In the genomic region with DNA sequence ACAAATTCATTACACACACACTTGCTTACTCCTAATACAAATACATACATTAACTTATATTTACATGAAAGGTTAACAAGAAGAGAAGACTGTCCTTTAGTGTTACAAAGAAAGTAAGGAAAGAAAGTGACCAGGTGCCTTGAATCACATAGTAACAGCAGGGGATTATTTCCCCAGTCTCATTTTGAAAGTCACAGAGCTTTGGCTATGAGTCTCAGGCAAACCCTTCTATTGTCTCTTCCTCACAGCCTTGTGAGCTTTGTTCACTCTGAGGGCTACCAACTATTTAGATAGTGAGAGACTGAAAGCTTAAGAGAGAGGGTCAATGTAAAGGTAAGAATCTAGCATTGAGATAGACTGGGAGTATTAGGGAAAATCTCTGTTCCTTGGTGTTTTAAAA, we compare ENCODE assay signal across 21 cellular contexts.
A peak's percentile ranks its signal among the peaks of the same experiment; 100 is the strongest.
DNase-seq lines count a peak whose midpoint lies in the region; ATAC-seq and TF ChIP-seq lines count a peak whose summit lies in the region.
"Had no signal": no experiment of that assay in that cellular context is flagged by ENCODE, and none has a peak within 500 bp of the region (broad histone marks: within the 10 kb centered on the region; RNA-seq: fewer than 3 reads in every experiment).

No MANE protein-coding gene starts in this region.

- H3K27me3 Mint-ChIP-seq in CD8-positive, alpha-beta memory T cell = no peaks in the 10 kb centered on the region
- H3K27me3 Mint-ChIP-seq: CD4-positive, alpha-beta T cell had no signal

- H3K27ac Mint-ChIP-seq in CD8-positive, alpha-beta memory T cell = no peak overlapping the region
- H3K27ac Mint-ChIP-seq: CD4-positive, alpha-beta T cell had no signal

- no peaks in the 10 kb centered on the region for H3K9me3 Mint-ChIP-seq in CD8-positive, alpha-beta memory T cell
- H3K9me3 Mint-ChIP-seq: CD4-positive, alpha-beta T cell had no signal

- H3K9me3 ChIP-seq in NT2/D1 (ENCODE audit: insufficient read depth, low read length) = no peaks in the 10 kb centered on the region
- no peaks in the 10 kb centered on the region for H3K9me3 ChIP-seq in lower lobe of right lung
- H3K9me3 ChIP-seq in CD8-positive, alpha-beta memory T cell (ENCODE audit: low read length) = no peaks in the 10 kb centered on the region
- H3K9me3 ChIP-seq: BE2C, SJCRH30 had no signal

- peak; percentile 13 for DNase-seq in NT2/D1 (ENCODE audit: low read depth, low spot score)
- DNase-seq in iPS-NIHi11 (ENCODE audit: low spot score) = peak; percentile 29
- DNase-seq in DMS 273 (lab: John Stamatoyannopoulos, UW; ENCODE audit: unreplicated experiment) = no peak
- no peak for DNase-seq in lower lobe of right lung
- no peak for DNase-seq in CD8-positive, alpha-beta memory T cell
- DNase-seq in NCI-H1048 (lab: John Stamatoyannopoulos, UW) = no peak
- DNase-seq: 8988T; BE2C; Calu3; CD4-positive, alpha-beta T cell; NCI-H1105; NCI-H187; NCI-H226; NCI-H526 treated with DMSO at 0.1 percent for 48 hours; PC-3; SJCRH30; SW 1271 had no signal

- H3K36me3 ChIP-seq in NT2/D1 (ENCODE audit: insufficient read depth, insufficient read length, low read length) = no peaks in the 10 kb centered on the region
- no peaks in the 10 kb centered on the region for H3K36me3 ChIP-seq in lower lobe of right lung
- no peaks in the 10 kb centered on the region for H3K36me3 ChIP-seq in CD8-positive, alpha-beta memory T cell (ENCODE audit: insufficient read depth, low read length)
- H3K36me3 ChIP-seq: BE2C, SJCRH30 had no signal

- H3K4me1 ChIP-seq in NT2/D1 (ENCODE audit: insufficient read depth, insufficient read length) (no peaks in the 10 kb centered on the region), lower lobe of right lung (no peaks in the 10 kb centered on the region)
- no peaks in the 10 kb centered on the region for H3K4me1 ChIP-seq in CD8-positive, alpha-beta memory T cell (ENCODE audit: insufficient read depth, low read length)
- H3K4me1 ChIP-seq: SJCRH30 had no signal

- H3K9ac ChIP-seq in NT2/D1 (ENCODE audit: insufficient read length, low read depth) = no peak overlapping the region
- H3K9ac ChIP-seq: KMS-11 had no signal

- POLR2A ChIA-PET in CD8-positive, alpha-beta memory T cell (lab: Charles Lee) = no interaction called here

- no peak for TF ChIP-seq CTCF in lower lobe of right lung (IDR thresholded peaks at IDR 0.05)

- CTCF ChIA-PET in CD8-positive, alpha-beta memory T cell (lab: Charles Lee) = no interaction called here

- H3K27ac ChIP-seq in lower lobe of right lung = no peak overlapping the region
- no peak overlapping the region for H3K27ac ChIP-seq in CD8-positive, alpha-beta memory T cell (ENCODE audit: low read depth, low read length)
- H3K27ac ChIP-seq: KMS-11, RWPE1, SJCRH30 had no signal

- peaks cover 4 to 23% (median 7%) of the 10 kb centered on the region in 3 donors for H3K36me3 Mint-ChIP-seq in CD8-positive, alpha-beta memory T cell

- no peak overlapping the region for H3K4me3 ChIP-seq in NT2/D1 (ENCODE audit: insufficient read length, low read depth)
- no peak overlapping the region for H3K4me3 ChIP-seq in lower lobe of right lung
- H3K4me3 ChIP-seq in CD8-positive, alpha-beta memory T cell (ENCODE audit: low read length) = no peak overlapping the region
- H3K4me3 ChIP-seq: SJCRH30 had no signal

- intact Hi-C loops in lower lobe of right lung (cut with DNase I) = no loop called here

- H3K4me1 Mint-ChIP-seq in CD8-positive, alpha-beta memory T cell = no peaks in the 10 kb centered on the region

- H3K4me3 Mint-ChIP-seq in CD8-positive, alpha-beta memory T cell = no peak overlapping the region
- H3K4me3 Mint-ChIP-seq: CD4-positive, alpha-beta T cell had no signal

- ATAC-seq in GM18508 (IDR thresholded peaks at IDR 0.05; ENCODE audit: insufficient read depth, unreplicated experiment) = peak; percentile 65
- ATAC-seq in HG02759 (IDR thresholded peaks at IDR 0.05; ENCODE audit: unreplicated experiment) = peak; percentile 75
- no peak for ATAC-seq in lower lobe of right lung
- ATAC-seq: PC-3 had no signal

- no peaks in the 10 kb centered on the region for H3K27me3 ChIP-seq in NT2/D1 (ENCODE audit: insufficient read depth, insufficient read length)
- H3K27me3 ChIP-seq in lower lobe of right lung (ENCODE audit: low read depth) = no peaks in the 10 kb centered on the region
- no peaks in the 10 kb centered on the region for H3K27me3 ChIP-seq in CD8-positive, alpha-beta memory T cell (ENCODE audit: insufficient read depth, low read length, poor library complexity, severe bottlenecking)
- H3K27me3 ChIP-seq: BE2C, SJCRH30 had no signal

Comparison
In these comparisons a context has a peak if more than half of its experiments do, and no peak if none do; other contexts are left out.
1. ATAC-seq: peak in GM18508 (single experiment) and HG02759 (single experiment); none in lower lobe of right lung (0 of 2).
2. DNase-seq: peak in NT2/D1 (single experiment) and iPS-NIHi11 (single experiment); none in DMS 273 (single experiment), lower lobe of right lung (single experiment), CD8-positive, alpha-beta memory T cell (0 of 5) and NCI-H1048 (single experiment).